ENCODE assay signal across 2 cellular contexts in genomic region chr3:196254376-196255283, GRCh38.
A peak's percentile ranks its signal among the peaks of the same experiment; 100 is the strongest.
TF ChIP-seq lines count a peak whose summit lies in the region.

No MANE protein-coding gene starts in this region.

TF ChIP-seq in HepG2, 621 proteins besides CTCF, POLR2A, EP300 and RAD21:
- TF ChIP-seq NR2F1 (CRISPR knock-in tag; IDR thresholded peaks at IDR 0.05), result no peak
- no peak for TF ChIP-seq HOXA5 (CRISPR knock-in tag; IDR thresholded peaks at IDR 0.05)
- no peak for TF ChIP-seq SALL2 (CRISPR knock-in tag; IDR thresholded peaks at IDR 0.05)
- peak; percentile 68; the same call in 1 of the 2 replicates for TF ChIP-seq ZNF121 (CRISPR knock-in tag; IDR thresholded peaks at IDR 0.05)
- no peak for TF ChIP-seq ZBTB8A (CRISPR knock-in tag; IDR thresholded peaks at IDR 0.05; ENCODE audit: borderline replicate concordance, low read depth)
- no peak for TF ChIP-seq TBX2 (CRISPR knock-in tag; IDR thresholded peaks at IDR 0.05; ENCODE audit: borderline replicate concordance)

TF ChIP-seq in K562, 482 proteins besides CTCF, POLR2A, EP300 and RAD21:
- peak; percentile 13 for TF ChIP-seq RBM25 (IDR thresholded peaks at IDR 0.05; ENCODE audit: low read depth, low read length, severe bottlenecking)
- TF ChIP-seq ZNF121 (CRISPR knock-in tag; conservative IDR thresholded peaks at IDR 0.05), result peak; percentile 65
- no peak for TF ChIP-seq RUNX1 (IDR thresholded peaks at IDR 0.05; ENCODE audit: low read depth)
- TF ChIP-seq BRD4 (IDR thresholded peaks at IDR 0.05), result no peak
